Comparison of ENCODE assay signal across 11 cellular contexts in genomic region chr9:89519393-89519805, GRCh38. TPM values are rescaled to one million over a fixed set of nuclear protein-coding genes. Genes with fewer than 3 reads are reported as not detected.
DNase-seq lines count a peak whose midpoint lies in the region; ATAC-seq, FAIRE-seq and TF ChIP-seq lines count a peak whose summit lies in the region.
"Had no signal": no experiment of that assay in that cellular context is flagged by ENCODE, and none has a peak within 500 bp of the region (broad histone marks: within the 10 kb centered on the region; RNA-seq: fewer than 3 reads in every experiment).

No MANE protein-coding gene starts in this region.

- RAD21 ChIA-PET in HCT116 (lab: Charles Lee; ENCODE audit: low non-redundant PET in 1 of 2, low total read pairs in 2 of 2, uncharacterized antibody in 2 of 2, unreplicated experiment in 2 of 2) = no interaction called here

- H3K9ac ChIP-seq in HCT116 (ENCODE audit: low read length) = no peak overlapping the region
- H3K9ac ChIP-seq in kidney (ENCODE audit: low read length in 2 of 2) = no peak overlapping the region

- no peaks in the 10 kb centered on the region for H3K36me3 Mint-ChIP-seq in activated T-helper 17 cell treated with anti-CD3 and anti-CD28 coated beads, Interleukin-2, amount 50 U/mL, for 72 hours (ENCODE audit: low read depth)
- H3K36me3 Mint-ChIP-seq in progenitor cell of endocrine pancreas (ENCODE audit: insufficient read depth) = no peaks in the 10 kb centered on the region

- peak; percentile 88 for ATAC-seq in HCT116
- ATAC-seq in activated T-helper 17 cell treated with anti-CD3 and anti-CD28 coated beads, Interleukin-2, amount 50 U/mL, for 72 hours (replicated peaks) = no peak

- BruUV-seq in HCT116 (replicated peaks; lab: Mats Ljungman, UMichigan) = no TSS peak

- H3K36me3 ChIP-seq in HCT116 (ENCODE audit: control insufficient read depth in 1 of 2, insufficient read depth in 2 of 2, low read length in 2 of 2) = no peaks in the 10 kb centered on the region
- no peaks in the 10 kb centered on the region for H3K36me3 ChIP-seq in kidney (ENCODE audit: control insufficient read depth in 1 of 2, insufficient read depth in 2 of 2, low read length in 2 of 2)
- H3K36me3 ChIP-seq in testis (ENCODE audit: low read depth, missing control alignments) = no peaks in the 10 kb centered on the region
- H3K36me3 ChIP-seq: HAP-1 had no signal

- H3K27me3 ChIP-seq in HCT116 (ENCODE audit: insufficient read depth, low read length) (no peaks in the 10 kb centered on the region), testis (no peaks in the 10 kb centered on the region)

- peak overlapping the region; percentile 66 for H3K4me2 ChIP-seq in HCT116 (ENCODE audit: low read length)

- peak; percentile 1 for DNase-seq in AG10803 (ENCODE audit: low read depth)
- DNase-seq in HCT116 (ENCODE audit: low read depth, low spot score) = peak; percentile 26
- peak; percentile 87 for DNase-seq in kidney
- no peak for DNase-seq in NCI-H1417 treated with DMSO at 0.1 percent for 48 hours (lab: John Stamatoyannopoulos, UW)
- DNase-seq in hypothalamus (lab: John Stamatoyannopoulos, UW) = no peak
- DNase-seq in progenitor cell of endocrine pancreas (ENCODE audit: low spot score, unreplicated experiment) = no peak
- DNase-seq in testis = no peak
- DNase-seq: Karpas-422 had no signal

- H3K4me3 ChIP-seq in AG10803 (ENCODE audit: low read length) (no peak overlapping the region), HCT116 (replicated peaks in 1 of 2; ENCODE audit: low read depth in 1 of 2, low read length in 2 of 2) (no peak overlapping the region), kidney (ENCODE audit: low read length in 2 of 2) (no peak overlapping the region), testis (no peak overlapping the region)
- H3K4me3 ChIP-seq: HAP-1 had no signal

- H3K79me2 ChIP-seq in HCT116 (ENCODE audit: insufficient read depth, low read length) = no peaks in the 10 kb centered on the region

- CTCF ChIA-PET in HCT116 (lab: Charles Lee) = interaction anchor here (1.6 kb wide), 1 partner anchor 30 kb away, joined by 5 read pairs; no protein-coding TSS in a partner anchor

- no peaks in the 10 kb centered on the region for H3K9me3 Mint-ChIP-seq in activated T-helper 17 cell treated with anti-CD3 and anti-CD28 coated beads, Interleukin-2, amount 50 U/mL, for 72 hours
- no peaks in the 10 kb centered on the region for H3K9me3 Mint-ChIP-seq in progenitor cell of endocrine pancreas (ENCODE audit: low read depth)

- peak overlapping the region; percentile 15 for H3K4me3 Mint-ChIP-seq in activated T-helper 17 cell treated with anti-CD3 and anti-CD28 coated beads, Interleukin-2, amount 50 U/mL, for 72 hours
- no peak overlapping the region for H3K4me3 Mint-ChIP-seq in progenitor cell of endocrine pancreas (ENCODE audit: low read depth)

- TF ChIP-seq RAD21 in HCT116 (IDR thresholded peaks at IDR 0.05; ENCODE audit: low read depth) = no peak

- TF ChIP-seq POLR2A in HCT116 (IDR thresholded peaks at IDR 0.05; ENCODE audit: borderline replicate concordance, extremely low read depth, insufficient read depth, insufficient read length) = no peak
- TF ChIP-seq POLR2A in testis (IDR thresholded peaks at IDR 0.05) = no peak

- H3K27ac Mint-ChIP-seq in activated T-helper 17 cell treated with anti-CD3 and anti-CD28 coated beads, Interleukin-2, amount 50 U/mL, for 72 hours = no peak overlapping the region
- H3K27ac Mint-ChIP-seq in progenitor cell of endocrine pancreas = no peak overlapping the region

- TF ChIP-seq CTCF in AG10803 (conservative IDR thresholded peaks at IDR 0.05; ENCODE audit: low read length) (no peak), HCT116 (IDR thresholded peaks at IDR 0.05 in 2 of 3, conservative IDR thresholded peaks at IDR 0.05 in 1 of 3; ENCODE audit: borderline replicate concordance in 1 of 3, insufficient read depth in 1 of 3, low read depth in 2 of 3, low read length in 2 of 3) (no peak), kidney (IDR thresholded peaks at IDR 0.05; ENCODE audit: borderline replicate concordance, extremely low read depth, insufficient read depth) (no peak), progenitor cell of endocrine pancreas (IDR thresholded peaks at IDR 0.05; ENCODE audit: unreplicated experiment) (no peak), testis (IDR thresholded peaks at IDR 0.05) (no peak)

- no peaks in the 10 kb centered on the region for H3K27me3 Mint-ChIP-seq in activated T-helper 17 cell treated with anti-CD3 and anti-CD28 coated beads, Interleukin-2, amount 50 U/mL, for 72 hours
- H3K27me3 Mint-ChIP-seq in progenitor cell of endocrine pancreas = peaks cover 4% of the 10 kb centered on the region

- intact Hi-C loops in HCT116 (cut with micrococcal nuclease) = no loop called here
- intact Hi-C loops in kidney (cut with DNase I) = no loop called here
- intact Hi-C loops in testis (cut with DNase I; ENCODE audit: low total_unique reads) = no loop called here

- WGBS in testis, 2 donors = 83% methylated on average over 2 of the region's 2 CpGs

- H2AFZ ChIP-seq in HCT116 (ENCODE audit: low read depth, low read length, poor library complexity, severe bottlenecking) = no peak overlapping the region

- H4K20me1 ChIP-seq in HCT116 (ENCODE audit: insufficient read depth) = no peaks in the 10 kb centered on the region

- H3K4me1 ChIP-seq in HCT116 (ENCODE audit: control insufficient read depth in 1 of 2, insufficient read depth in 2 of 2, low read length in 2 of 2) (peaks cover 0 to 25% of the 10 kb centered on the region in 2 experiments; a peak in 2 of 4 replicates), kidney (ENCODE audit: control insufficient read depth in 1 of 2, insufficient read depth in 1 of 2, low read depth in 1 of 2, low read length in 2 of 2) (peaks cover 16 to 19% of the 10 kb centered on the region in 2 donors), testis (peaks cover 6% of the 10 kb centered on the region)
- H3K4me1 ChIP-seq: HAP-1 had no signal

- no peak overlapping the region for H3K27ac ChIP-seq in HCT116 (ENCODE audit: low read depth, low read length)
- peak overlapping the region; percentile 68 to 71 for H3K27ac ChIP-seq in kidney (ENCODE audit: low read depth in 2 of 2, low read length in 2 of 2)
- H3K27ac ChIP-seq in testis = no peak overlapping the region

- H3K4me1 Mint-ChIP-seq in activated T-helper 17 cell treated with anti-CD3 and anti-CD28 coated beads, Interleukin-2, amount 50 U/mL, for 72 hours = peaks cover 40% of the 10 kb centered on the region
- H3K4me1 Mint-ChIP-seq in progenitor cell of endocrine pancreas (ENCODE audit: low read depth) = no peaks in the 10 kb centered on the region

- H3K9me3 ChIP-seq in HCT116 (ENCODE audit: control insufficient read depth in 1 of 2, insufficient read depth in 1 of 2, low read depth in 1 of 2, low read length in 2 of 2) (no peaks in the 10 kb centered on the region), kidney (ENCODE audit: control insufficient read depth in 1 of 2, low read length in 2 of 2) (no peaks in the 10 kb centered on the region), testis (no peaks in the 10 kb centered on the region)
- H3K9me3 ChIP-seq: HAP-1 had no signal

- no peaks in the 10 kb centered on the region for H3K9me2 ChIP-seq in HCT116 (ENCODE audit: insufficient read depth)

- POLR2A ChIA-PET in HCT116 (lab: Charles Lee) = no interaction called here

- FAIRE-seq in kidney (lab: Jason Lieb, UNC) = peak; percentile 64
- FAIRE-seq: islet of Langerhans had no signal

TF ChIP-seq in HCT116, 20 proteins besides CTCF, POLR2A, EP300 and RAD21:
- TF ChIP-seq TCF7L2 (IDR thresholded peaks at IDR 0.05; ENCODE audit: borderline replicate concordance, extremely low read depth, insufficient read depth, insufficient read length) = peak; percentile 58
- TF ChIP-seq, protein P1, sequence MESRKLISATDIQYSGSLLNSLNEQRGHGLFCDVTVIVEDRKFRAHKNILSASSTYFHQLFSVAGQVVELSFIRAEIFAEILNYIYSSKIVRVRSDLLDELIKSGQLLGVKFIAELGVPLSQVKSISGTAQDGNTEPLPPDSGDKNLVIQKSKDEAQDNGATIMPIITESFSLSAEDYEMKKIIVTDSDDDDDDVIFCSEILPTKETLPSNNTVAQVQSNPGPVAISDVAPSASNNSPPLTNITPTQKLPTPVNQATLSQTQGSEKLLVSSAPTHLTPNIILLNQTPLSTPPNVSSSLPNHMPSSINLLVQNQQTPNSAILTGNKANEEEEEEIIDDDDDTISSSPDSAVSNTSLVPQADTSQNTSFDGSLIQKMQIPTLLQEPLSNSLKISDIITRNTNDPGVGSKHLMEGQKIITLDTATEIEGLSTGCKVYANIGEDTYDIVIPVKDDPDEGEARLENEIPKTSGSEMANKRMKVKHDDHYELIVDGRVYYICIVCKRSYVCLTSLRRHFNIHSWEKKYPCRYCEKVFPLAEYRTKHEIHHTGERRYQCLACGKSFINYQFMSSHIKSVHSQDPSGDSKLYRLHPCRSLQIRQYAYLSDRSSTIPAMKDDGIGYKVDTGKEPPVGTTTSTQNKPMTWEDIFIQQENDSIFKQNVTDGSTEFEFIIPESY (IDR thresholded peaks at IDR 0.05; ENCODE audit: extremely low read depth, insufficient replicate concordance, low read length) = no peak
- peak; percentile 75 for TF ChIP-seq CEBPB (IDR thresholded peaks at IDR 0.05; ENCODE audit: low read depth)
- no peak for TF ChIP-seq EZH2phosphoT487 (IDR thresholded peaks at IDR 0.05; ENCODE audit: borderline replicate concordance)
- peak; percentile 71 for TF ChIP-seq JUND (IDR thresholded peaks at IDR 0.05)
- peak; percentile 59 for TF ChIP-seq SP1 (IDR thresholded peaks at IDR 0.05; ENCODE audit: low read depth)
- TF ChIP-seq EZH2 (IDR thresholded peaks at IDR 0.05) = no peak
- peak; percentile 65 for TF ChIP-seq FOSL1 (IDR thresholded peaks at IDR 0.05; ENCODE audit: low read depth)
- peak; percentile 55; the same call in 1 of the 2 replicates for TF ChIP-seq CBX3 (IDR thresholded peaks at IDR 0.05; ENCODE audit: low read depth)

RNA-seq across cellular contexts. Expression of gene SEMA4D, which starts 21.5 kb away (rescaled TPM):
- 32.0 TPM for total RNA-seq in HCT116 (2021; ENCODE audit: unreplicated experiment)
- 13.8 and 14.3 TPM in 2 replicates for polyA plus RNA-seq in HCT116 (2012)
- total RNA-seq in activated T-helper 17 cell treated with anti-CD3 and anti-CD28 coated beads, Interleukin-2, amount 50 U/mL, for 72 hours = 100 to 1,000 TPM; 167 to 263 TPM
- total RNA-seq in kidney = 147 TPM
- polyA plus RNA-seq in kidney (ENCODE audit: insufficient read depth, low read depth, low replicate concordance) = 18.9 TPM
- total RNA-seq in progenitor cell of endocrine pancreas = 63.1 and 65.3 TPM in 2 replicates
- total RNA-seq in testis = 10 to 100 TPM; 38.7 to 53.1 TPM
- polyA plus RNA-seq in testis (ENCODE audit: insufficient read depth, low read depth, low replicate concordance) = 26.2 TPM

Comparison
In these comparisons a context has a peak if more than half of its experiments do, and no peak if none do; other contexts are left out.
1. DNase-seq: peak in AG10803 (single experiment), HCT116 (single experiment) and kidney (single experiment); none in NCI-H1417 treated with DMSO at 0.1 percent for 48 hours (single experiment), hypothalamus (0 of 51), progenitor cell of endocrine pancreas (single experiment) and testis (single experiment).
2. H3K27ac ChIP-seq: peak in kidney (2 of 2); none in HCT116 (single experiment) and testis (0 of 2).